22 cellular contexts compared by ENCODE assay signal in genomic region chr3:127089487-127090145, GRCh38.
A peak's percentile ranks its signal among the peaks of the same experiment; 100 is the strongest.
DNase-seq lines count a peak whose midpoint lies in the region; ATAC-seq and TF ChIP-seq lines count a peak whose summit lies in the region.
"Had no signal": no experiment of that assay in that cellular context is flagged by ENCODE, and none has a peak within 500 bp of the region (broad histone marks: within the 10 kb centered on the region; RNA-seq: fewer than 3 reads in every experiment).

No MANE protein-coding gene starts in this region.

- TF ChIP-seq CTCF in choroid plexus epithelial cell (conservative IDR thresholded peaks at IDR 0.05; ENCODE audit: low read depth, low read length) = no peak
- no peak for TF ChIP-seq CTCF in tibial nerve (IDR thresholded peaks at IDR 0.05)

- no peak for TF ChIP-seq POLR2A in tibial nerve (IDR thresholded peaks at IDR 0.05)

- intact Hi-C loops in Right ventricle myocardium inferior (cut with DNase I) (no loop called here), cardiac septum (cut with DNase I) (no loop called here)

- peaks cover 0 to 26% (median 0%) of the 10 kb centered on the region in 4 donors for H3K4me1 ChIP-seq in tibial nerve
- H3K4me1 ChIP-seq: colonic mucosa, vagina had no signal

- H3K9me3 Mint-ChIP-seq in activated T-cell treated with anti-CD3 and anti-CD28 coated beads, Interleukin-2, amount 50 U/mL, for 4 hours = no peaks in the 10 kb centered on the region
- H3K9me3 Mint-ChIP-seq: CD8-positive, alpha-beta T cell; GM23338; T-helper 1 cell treated with Interleukin-12 subunit alpha and Interleukin-12 subunit beta and Interleukin-4 antibody, amounts not matched to agents 30 μg/mL and 1 μg/mL, for 36 hours had no signal

- peak; percentile 82 for ATAC-seq in Right ventricle myocardium inferior
- no peak for ATAC-seq in activated T-cell treated with anti-CD3 and anti-CD28 coated beads, Interleukin-2, amount 50 U/mL, for 4 hours
- ATAC-seq: CD8-positive, alpha-beta T cell had no signal

- no peaks in the 10 kb centered on the region for H3K4me1 Mint-ChIP-seq in activated T-cell treated with anti-CD3 and anti-CD28 coated beads, Interleukin-2, amount 50 U/mL, for 4 hours (ENCODE audit: low read depth)
- H3K4me1 Mint-ChIP-seq: GM23338 had no signal

- H3K9me3 ChIP-seq in tibial nerve = peaks cover 0 to 3% (median 0%) of the 10 kb centered on the region in 4 donors
- H3K9me3 ChIP-seq: colonic mucosa, vagina had no signal

- DNase-seq in Right ventricle myocardium inferior (ENCODE audit: missing footprints) (no peak), cardiac septum (ENCODE audit: low spot score) (no peak), choroid plexus epithelial cell (ENCODE audit: low read depth) (peak; percentile 62), iris pigment epithelial cell (ENCODE audit: low read depth) (peak; percentile 16), tibial nerve (ENCODE audit: low spot score in 2 of 2) (peak; percentile 67 to 80), T-helper 1 cell (no peak), islet precursor cell (no peak)
- no peak for DNase-seq in activated T-cell treated with anti-CD3 and anti-CD28 coated beads, Interleukin-2, amount 50 U/mL, for 4 hours
- DNase-seq: activated effector memory CD4-positive, alpha-beta T cell treated with Interleukin-2 at 50 U/mL for 16 hours; amygdala; CD8-positive, alpha-beta T cell; colonic mucosa; kidney glomerular epithelial cell; midbrain; NCI-H1105 treated with DMSO at 0.1 percent for 48 hours; NCI-H2227 treated with DMSO at 0.1 percent for 48 hours; occipital lobe; stimulated activated naive CD4-positive, alpha-beta T cell treated with Interleukin-2 at 50 U/mL for 16 hours had no signal

- peak in 1 of 2 donors; percentile 77 for TF ChIP-seq EP300 in tibial nerve (IDR thresholded peaks at IDR 0.05)

- no peaks in the 10 kb centered on the region for H3K36me3 ChIP-seq in tibial nerve
- H3K36me3 ChIP-seq: colonic mucosa, vagina had no signal

- H3K4me3 Mint-ChIP-seq in activated T-cell treated with anti-CD3 and anti-CD28 coated beads, Interleukin-2, amount 50 U/mL, for 4 hours = no peak overlapping the region
- H3K4me3 Mint-ChIP-seq: CD8-positive, alpha-beta T cell; GM23338; T-helper 1 cell treated with Interleukin-12 subunit alpha and Interleukin-12 subunit beta and Interleukin-4 antibody, amounts not matched to agents 30 μg/mL and 1 μg/mL, for 36 hours had no signal

- no peaks in the 10 kb centered on the region for H3K36me3 Mint-ChIP-seq in activated T-cell treated with anti-CD3 and anti-CD28 coated beads, Interleukin-2, amount 50 U/mL, for 4 hours (ENCODE audit: insufficient read depth)
- H3K36me3 Mint-ChIP-seq: CD8-positive, alpha-beta T cell had no signal

- H3K27me3 ChIP-seq in tibial nerve = no peaks in the 10 kb centered on the region
- H3K27me3 ChIP-seq: colonic mucosa, vagina had no signal

- WGBS in tibial nerve, 2 donors = 62 to 66% methylated on average over 7 of the region's 7 CpGs

- peaks cover 6% of the 10 kb centered on the region for H3K27me3 Mint-ChIP-seq in activated T-cell treated with anti-CD3 and anti-CD28 coated beads, Interleukin-2, amount 50 U/mL, for 4 hours (ENCODE audit: low read depth)

- H3K4me3 ChIP-seq in choroid plexus epithelial cell (ENCODE audit: low read depth, low read length) = no peak overlapping the region
- no peak overlapping the region for H3K4me3 ChIP-seq in tibial nerve
- H3K4me3 ChIP-seq: colonic mucosa, GM23338, smooth muscle cell, vagina had no signal

- H3K27ac ChIP-seq in tibial nerve = peak overlapping the region in 1 of 4 donors; percentile 46
- H3K27ac ChIP-seq: colonic mucosa, vagina had no signal

Comparison
In these comparisons a context has a peak if more than half of its experiments do, and no peak if none do; other contexts are left out.
1. DNase-seq: peak in choroid plexus epithelial cell (single experiment), iris pigment epithelial cell (single experiment) and tibial nerve (2 of 2); none in Right ventricle myocardium inferior (single experiment), cardiac septum (single experiment), T-helper 1 cell (0 of 5), activated T-cell treated with anti-CD3 and anti-CD28 coated beads, Interleukin-2, amount 50 U/mL, for 4 hours (single experiment) and islet precursor cell (single experiment).